ENCODE assay signal across 15 cellular contexts in the genomic region with DNA sequence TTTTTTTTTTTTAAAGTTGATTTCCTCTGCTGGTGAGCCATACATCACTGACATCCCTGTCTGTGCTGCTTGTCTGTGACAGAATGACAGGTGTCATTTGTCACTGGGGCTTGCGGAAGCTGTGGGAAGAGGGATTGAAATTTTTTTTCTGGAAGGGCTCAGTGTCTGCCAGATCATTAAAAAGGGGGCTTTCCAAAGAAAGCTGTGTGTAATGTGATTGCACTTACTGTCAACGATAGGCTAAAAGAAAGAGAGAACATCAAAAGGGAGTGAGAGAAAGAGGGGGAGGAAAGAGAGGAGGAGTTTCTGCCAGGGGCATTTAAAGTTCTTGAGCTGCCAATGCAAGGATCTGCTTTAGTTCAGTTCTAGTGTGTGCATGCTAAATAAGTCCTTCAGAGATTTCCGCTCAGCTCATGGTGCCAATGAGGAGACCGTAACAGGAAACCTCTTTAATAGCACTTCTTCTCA.
A peak's percentile ranks its signal among the peaks of the same experiment; 100 is the strongest.
DNase-seq lines count a peak whose midpoint lies in the region; ATAC-seq, FAIRE-seq and TF ChIP-seq lines count a peak whose summit lies in the region.
"Had no signal": no experiment of that assay in that cellular context is flagged by ENCODE, and none has a peak within 500 bp of the region (broad histone marks: within the 10 kb centered on the region; RNA-seq: fewer than 3 reads in every experiment).

No MANE protein-coding gene starts in this region.

- H3K4me1 Mint-ChIP-seq in stimulated activated naive CD8-positive, alpha-beta T cell treated with anti-CD3 and anti-CD28 coated beads, Interleukin-15, amount 100 ng/mL, for 72 hours: peaks cover 36% of the 10 kb centered on the region

- peaks cover 44% of the 10 kb centered on the region for H3K4me1 ChIP-seq in OCI-LY3 (ENCODE audit: low read length)
- H3K4me1 ChIP-seq in mesenchymal stem cell (ENCODE audit: control insufficient read depth, insufficient read depth, low read depth, low read length): no peaks in the 10 kb centered on the region
- H3K4me1 ChIP-seq in kidney (ENCODE audit: control insufficient read depth in 1 of 2, insufficient read depth in 1 of 2, low read depth in 1 of 2, low read length in 2 of 2): no peaks in the 10 kb centered on the region

- H3K9ac ChIP-seq in OCI-LY3 (ENCODE audit: low read length): no peak overlapping the region
- H3K9ac ChIP-seq in mesenchymal stem cell (ENCODE audit: low read length): peak overlapping the region; percentile 26
- H3K9ac ChIP-seq in kidney (ENCODE audit: low read length in 2 of 2): no peak overlapping the region
- H3K9ac ChIP-seq: parathyroid adenoma had no signal

- H3K4ac ChIP-seq in mesenchymal stem cell (ENCODE audit: low read depth in 1 of 2, low read length in 2 of 2): no peak overlapping the region

- no peak overlapping the region for H2BK120ac ChIP-seq in mesenchymal stem cell (ENCODE audit: low read depth, low read length)

- no peak overlapping the region for H4K91ac ChIP-seq in mesenchymal stem cell (ENCODE audit: low read length)

- no peaks in the 10 kb centered on the region for H3K79me2 ChIP-seq in OCI-LY3 (ENCODE audit: low read length)
- H3K79me2 ChIP-seq: parathyroid adenoma had no signal

- ATAC-seq in stimulated activated naive CD8-positive, alpha-beta T cell treated with anti-CD3 and anti-CD28 coated beads, Interleukin-15, amount 100 ng/mL, for 72 hours: no peak
- no peak for ATAC-seq in stimulated activated naive CD8-positive, alpha-beta T cell treated with anti-CD3 and anti-CD28 coated beads, Interleukin-15, Interleukin-2, amounts not matched to agents 100 U/mL and 50 U/mL, for 24 hours
- ATAC-seq: Panc1 had no signal

- no peak overlapping the region for H3K14ac ChIP-seq in mesenchymal stem cell (ENCODE audit: low read length in 2 of 2)

- H2BK12ac ChIP-seq in mesenchymal stem cell (ENCODE audit: low read length in 2 of 2): no peak overlapping the region

- H3K4me3 Mint-ChIP-seq in stimulated activated naive CD8-positive, alpha-beta T cell treated with anti-CD3 and anti-CD28 coated beads, Interleukin-15, amount 100 ng/mL, for 72 hours: peak overlapping the region; percentile 12 to 28
- H3K4me3 Mint-ChIP-seq: B cell had no signal

- peak overlapping the region in 1 of 2 experiments; percentile 30 for H3K18ac ChIP-seq in mesenchymal stem cell (ENCODE audit: low read depth in 1 of 2, low read length in 2 of 2)

- H3K4me3 ChIP-seq in OCI-LY3 (ENCODE audit: low read length) (peak overlapping the region; percentile 37), mesenchymal stem cell (ENCODE audit: insufficient read depth in 1 of 2, low read depth in 1 of 2, low read length in 2 of 2) (peak overlapping the region in 1 of 2 experiments; percentile 50), kidney (ENCODE audit: low read length in 2 of 2) (no peak overlapping the region)

- H2BK5ac ChIP-seq in mesenchymal stem cell (ENCODE audit: low read depth, low read length, poor library complexity, severe bottlenecking): no peak overlapping the region

- no peaks in the 10 kb centered on the region for H4K20me1 ChIP-seq in OCI-LY3 (ENCODE audit: insufficient read depth, low read length)

- H3K36me3 ChIP-seq in OCI-LY3 (replicated peaks; ENCODE audit: low read depth, low read length): no peaks in the 10 kb centered on the region
- H3K36me3 ChIP-seq in mesenchymal stem cell (ENCODE audit: control insufficient read depth in 1 of 2, insufficient read depth in 2 of 2, low read depth in 1 of 2, low read length in 2 of 2): no peaks in the 10 kb centered on the region
- H3K36me3 ChIP-seq in kidney (ENCODE audit: control insufficient read depth in 1 of 2, insufficient read depth in 2 of 2, low read length in 2 of 2): no peaks in the 10 kb centered on the region

- intact Hi-C loops in kidney (cut with DNase I): no loop called here

- whole genome bisulfite sequencing in mesenchymal stem cell: 3% methylated on average over 2 of the region's 4 CpGs

- no peak overlapping the region for H3K23ac ChIP-seq in mesenchymal stem cell (ENCODE audit: low read length in 2 of 2)

- H4K8ac ChIP-seq in mesenchymal stem cell (ENCODE audit: low read length): no peak overlapping the region

- no peaks in the 10 kb centered on the region for H3K9me3 Mint-ChIP-seq in stimulated activated naive CD8-positive, alpha-beta T cell treated with anti-CD3 and anti-CD28 coated beads, Interleukin-15, amount 100 ng/mL, for 72 hours

- H3K4me2 ChIP-seq in OCI-LY3 (ENCODE audit: low read length): peak overlapping the region; percentile 54
- H3K4me2 ChIP-seq in mesenchymal stem cell (ENCODE audit: low read length, poor library complexity, severe bottlenecking): no peak overlapping the region

- H3K27me3 ChIP-seq in OCI-LY3 (ENCODE audit: low read depth, low read length): no peaks in the 10 kb centered on the region
- no peaks in the 10 kb centered on the region for H3K27me3 ChIP-seq in mesenchymal stem cell (ENCODE audit: control insufficient read depth in 1 of 2, insufficient read depth in 1 of 2, low read length in 2 of 2)

- TF ChIP-seq CTCF in OCI-LY3 (IDR thresholded peaks at IDR 0.05; ENCODE audit: low read depth, low read length) (no peak), kidney (IDR thresholded peaks at IDR 0.05; ENCODE audit: borderline replicate concordance, extremely low read depth, insufficient read depth) (no peak)

- H2AFZ ChIP-seq in OCI-LY3 (ENCODE audit: low read depth, low read length) (no peak overlapping the region), mesenchymal stem cell (ENCODE audit: low read depth, low read length) (no peak overlapping the region)
- H2AFZ ChIP-seq: parathyroid adenoma had no signal

- H3K27ac ChIP-seq in OCI-LY3 (ENCODE audit: low read length) (no peak overlapping the region), mesenchymal stem cell (ENCODE audit: low read length, poor library complexity, severe bottlenecking) (no peak overlapping the region), kidney (ENCODE audit: low read depth in 2 of 2, low read length in 2 of 2) (no peak overlapping the region)
- H3K27ac ChIP-seq: parathyroid adenoma had no signal

- DNase-seq in stimulated activated naive CD8-positive, alpha-beta T cell treated with anti-CD3 and anti-CD28 coated beads, Interleukin-15, amount 100 ng/mL, for 72 hours: no peak
- no peak for DNase-seq in stimulated activated naive CD8-positive, alpha-beta T cell treated with anti-CD3 and anti-CD28 coated beads, Interleukin-15, Interleukin-2, amounts not matched to agents 100 U/mL and 50 U/mL, for 24 hours
- DNase-seq in mesenchymal stem cell (peak; percentile 53), SIG-M5 treated with dmso at 0.1 percent for 504 hours (lab: John Stamatoyannopoulos, UW; ENCODE audit: unreplicated experiment) (no peak), kidney (no peak), COLO829 (ENCODE audit: low spot score) (no peak)
- DNase-seq: activated CD4-positive, alpha-beta T cell treated with anti-CD3 and anti-CD28 coated beads for 4 hours; activated effector memory CD4-positive, alpha-beta T cell treated with anti-CD3 and anti-CD28 coated beads, Interleukin-2, amount 50 U/mL, for 16 hours; T-helper 2 cell had no signal

- no peak for FAIRE-seq in kidney (lab: Jason Lieb, UNC)
- FAIRE-seq: endothelial cell of umbilical vein, H54 had no signal

- peaks cover 8% of the 10 kb centered on the region for H3K27me3 Mint-ChIP-seq in stimulated activated naive CD8-positive, alpha-beta T cell treated with anti-CD3 and anti-CD28 coated beads, Interleukin-15, amount 100 ng/mL, for 72 hours

- H2AK5ac ChIP-seq in mesenchymal stem cell (ENCODE audit: low read length, severe bottlenecking): no peak overlapping the region

- H3K79me1 ChIP-seq in mesenchymal stem cell (replicated peaks; ENCODE audit: low read length, poor library complexity, severe bottlenecking): no peaks in the 10 kb centered on the region

- H2BK15ac ChIP-seq in mesenchymal stem cell (ENCODE audit: low read depth, poor library complexity, severe bottlenecking): no peak overlapping the region

- no peak overlapping the region for H3K27ac Mint-ChIP-seq in stimulated activated naive CD8-positive, alpha-beta T cell treated with anti-CD3 and anti-CD28 coated beads, Interleukin-15, amount 100 ng/mL, for 72 hours
- H3K27ac Mint-ChIP-seq: B cell had no signal

- no peaks in the 10 kb centered on the region for H3K9me3 ChIP-seq in OCI-LY3 (ENCODE audit: insufficient read depth, low read length)
- H3K9me3 ChIP-seq in mesenchymal stem cell (ENCODE audit: control insufficient read depth, low read length): no peaks in the 10 kb centered on the region
- H3K9me3 ChIP-seq in kidney (ENCODE audit: control insufficient read depth in 1 of 2, low read length in 2 of 2): no peaks in the 10 kb centered on the region
